ENCODE assay signal across 25 cellular contexts in genomic region chr7:157686285-157686894, GRCh38.
DNase-seq lines count a peak whose midpoint lies in the region; ATAC-seq and TF ChIP-seq lines count a peak whose summit lies in the region.
"Had no signal": no experiment of that assay in that cellular context is flagged by ENCODE, and none has a peak within 500 bp of the region (broad histone marks: within the 10 kb centered on the region; RNA-seq: fewer than 3 reads in every experiment).

No MANE protein-coding gene starts in this region.

- no peak for TF ChIP-seq CTCF in right atrium auricular region (IDR thresholded peaks at IDR 0.05)
- TF ChIP-seq CTCF in WTC11 (IDR thresholded peaks at IDR 0.05), result no peak
- TF ChIP-seq CTCF in type B pancreatic cell (conservative IDR thresholded peaks at IDR 0.05), result no peak
- no peak for TF ChIP-seq CTCF in uterus (IDR thresholded peaks at IDR 0.05)

- CTCF ChIA-PET in WTC11 (lab: Charles Lee), result no interaction called here

- ATAC-seq in WTC11 (no peak), HG03280 (IDR thresholded peaks at IDR 0.05; ENCODE audit: unreplicated experiment) (no peak)
- no peak for ATAC-seq in stimulated activated memory B cell treated with anti-CD40 and anti-IgM and Interleukin-4, amounts not matched to agents 10 μg/mL and 1 μg/mL and 100 μg/mL, for 72 hours
- ATAC-seq: foreskin keratinocyte had no signal

- no peak overlapping the region for H3K4me3 ChIP-seq in right atrium auricular region
- H3K4me3 ChIP-seq in uterus, result no peak overlapping the region
- H3K4me3 ChIP-seq: cardiac muscle cell, dorsolateral prefrontal cortex had no signal

- H3K4me1 ChIP-seq in right atrium auricular region (peaks cover 0 to 48% of the 10 kb centered on the region in 2 donors), uterus (peaks cover 0 to 19% of the 10 kb centered on the region in 2 donors)
- H3K4me1 ChIP-seq: foreskin keratinocyte had no signal

- intact Hi-C loops in cardiac septum (cut with DNase I) (no loop called here), uterus (cut with DNase I; ENCODE audit: low total_unique reads) (no loop called here)

- TF ChIP-seq POLR2A in uterus (IDR thresholded peaks at IDR 0.05), result no peak

- H3K27ac Mint-ChIP-seq in WTC11 (no peak overlapping the region), type B pancreatic cell (peak overlapping the region; percentile 8)
- H3K27ac Mint-ChIP-seq in stimulated activated memory B cell treated with anti-CD40 and anti-IgM and Interleukin-4, amounts not matched to agents 10 μg/mL and 1 μg/mL and 100 μg/mL, for 72 hours, result no peak overlapping the region
- H3K27ac Mint-ChIP-seq: progenitor cell of endocrine pancreas had no signal

- H3K9me3 ChIP-seq in right atrium auricular region (no peaks in the 10 kb centered on the region), uterus (no peaks in the 10 kb centered on the region)

- H3K4me3 Mint-ChIP-seq in WTC11 (0 out of 2 replicates have a peak overlapping the region, but pooled peaks have one; percentile 4), type B pancreatic cell (peak overlapping the region; percentile 68)
- H3K4me3 Mint-ChIP-seq in stimulated activated memory B cell treated with anti-CD40 and anti-IgM and Interleukin-4, amounts not matched to agents 10 μg/mL and 1 μg/mL and 100 μg/mL, for 72 hours, result no peak overlapping the region

- DNase-seq in cardiac septum (ENCODE audit: low spot score) (peak; percentile 20), right atrium auricular region (ENCODE audit: low spot score) (no peak), WTC11 (ENCODE audit: low spot score) (no peak), mesenteric fat pad (ENCODE audit: low spot score) (peak; percentile 74), type B pancreatic cell (ENCODE audit: extremely low spot score, unreplicated experiment) (peak; percentile 44), uterus (no peak)
- DNase-seq: activated gamma-delta T cell; amniotic stem cell; foreskin keratinocyte; GDM1; hippocampal formation; kidney glomerular epithelial cell; mammary epithelial cell; NCI-H1048; NCI-H2029 treated with DMSO at 0.1 percent for 48 hours; NCI-H446; NK-92 treated with Interleukin-12 subunit alpha and Interleukin-12 subunit beta, amount 100 ng/mL, for 24 hours; stimulated activated CD4-positive, alpha-beta T cell treated with anti-CD3 and anti-CD28 coated beads, Interleukin-1b, Interleukin-23, amount 100 ng/mL, for 48 hours; T1000 had no signal

- H3K36me3 Mint-ChIP-seq in WTC11, result peaks cover under 1% of the 10 kb centered on the region; the same call in 1 of the 2 replicates
- H3K36me3 Mint-ChIP-seq in type B pancreatic cell, result no peaks in the 10 kb centered on the region
- H3K36me3 Mint-ChIP-seq in stimulated activated memory B cell treated with anti-CD40 and anti-IgM and Interleukin-4, amounts not matched to agents 10 μg/mL and 1 μg/mL and 100 μg/mL, for 72 hours, result no peaks in the 10 kb centered on the region

- H3K27me3 Mint-ChIP-seq in WTC11 (ENCODE audit: low read depth) (peaks cover 91% of the 10 kb centered on the region), type B pancreatic cell (peaks cover 76% of the 10 kb centered on the region)
- peaks cover 41% of the 10 kb centered on the region for H3K27me3 Mint-ChIP-seq in stimulated activated memory B cell treated with anti-CD40 and anti-IgM and Interleukin-4, amounts not matched to agents 10 μg/mL and 1 μg/mL and 100 μg/mL, for 72 hours

- H3K9me3 Mint-ChIP-seq in WTC11 (no peaks in the 10 kb centered on the region), type B pancreatic cell (no peaks in the 10 kb centered on the region)
- H3K9me3 Mint-ChIP-seq in stimulated activated memory B cell treated with anti-CD40 and anti-IgM and Interleukin-4, amounts not matched to agents 10 μg/mL and 1 μg/mL and 100 μg/mL, for 72 hours, result no peaks in the 10 kb centered on the region

- H3K4me1 Mint-ChIP-seq in WTC11 (peaks cover 23% of the 10 kb centered on the region), type B pancreatic cell (ENCODE audit: unreplicated experiment) (peaks cover 11% of the 10 kb centered on the region)
- H3K4me1 Mint-ChIP-seq in stimulated activated memory B cell treated with anti-CD40 and anti-IgM and Interleukin-4, amounts not matched to agents 10 μg/mL and 1 μg/mL and 100 μg/mL, for 72 hours, result no peaks in the 10 kb centered on the region

- H3K27me3 ChIP-seq in right atrium auricular region (peaks cover 17 to 60% of the 10 kb centered on the region in 2 donors), uterus (peaks cover 4 to 57% of the 10 kb centered on the region in 2 donors)

- H3K36me3 ChIP-seq in right atrium auricular region (no peaks in the 10 kb centered on the region), uterus (no peaks in the 10 kb centered on the region)
- H3K36me3 ChIP-seq: cardiac muscle cell had no signal

- POLR2A ChIA-PET in WTC11 (lab: Charles Lee), result no interaction called here

- H3K27ac ChIP-seq in right atrium auricular region (no peak overlapping the region), uterus (no peak overlapping the region)
- H3K27ac ChIP-seq: cardiac muscle cell, dorsolateral prefrontal cortex, foreskin keratinocyte, KMS-11 had no signal

TF ChIP-seq in WTC11, 78 proteins besides CTCF, POLR2A, EP300 and RAD21 (continues in another document):
- no peak for TF ChIP-seq CREB1 (CRISPR knock-in tag; IDR thresholded peaks at IDR 0.05)
- no peak for TF ChIP-seq ATF2 (CRISPR knock-in tag; IDR thresholded peaks at IDR 0.05; ENCODE audit: borderline replicate concordance, low read depth)
- no peak for TF ChIP-seq AR (CRISPR knock-in tag; IDR thresholded peaks at IDR 0.05)
- TF ChIP-seq SMAD4 (CRISPR knock-in tag; IDR thresholded peaks at IDR 0.05), result no peak
- TF ChIP-seq, protein P1, sequence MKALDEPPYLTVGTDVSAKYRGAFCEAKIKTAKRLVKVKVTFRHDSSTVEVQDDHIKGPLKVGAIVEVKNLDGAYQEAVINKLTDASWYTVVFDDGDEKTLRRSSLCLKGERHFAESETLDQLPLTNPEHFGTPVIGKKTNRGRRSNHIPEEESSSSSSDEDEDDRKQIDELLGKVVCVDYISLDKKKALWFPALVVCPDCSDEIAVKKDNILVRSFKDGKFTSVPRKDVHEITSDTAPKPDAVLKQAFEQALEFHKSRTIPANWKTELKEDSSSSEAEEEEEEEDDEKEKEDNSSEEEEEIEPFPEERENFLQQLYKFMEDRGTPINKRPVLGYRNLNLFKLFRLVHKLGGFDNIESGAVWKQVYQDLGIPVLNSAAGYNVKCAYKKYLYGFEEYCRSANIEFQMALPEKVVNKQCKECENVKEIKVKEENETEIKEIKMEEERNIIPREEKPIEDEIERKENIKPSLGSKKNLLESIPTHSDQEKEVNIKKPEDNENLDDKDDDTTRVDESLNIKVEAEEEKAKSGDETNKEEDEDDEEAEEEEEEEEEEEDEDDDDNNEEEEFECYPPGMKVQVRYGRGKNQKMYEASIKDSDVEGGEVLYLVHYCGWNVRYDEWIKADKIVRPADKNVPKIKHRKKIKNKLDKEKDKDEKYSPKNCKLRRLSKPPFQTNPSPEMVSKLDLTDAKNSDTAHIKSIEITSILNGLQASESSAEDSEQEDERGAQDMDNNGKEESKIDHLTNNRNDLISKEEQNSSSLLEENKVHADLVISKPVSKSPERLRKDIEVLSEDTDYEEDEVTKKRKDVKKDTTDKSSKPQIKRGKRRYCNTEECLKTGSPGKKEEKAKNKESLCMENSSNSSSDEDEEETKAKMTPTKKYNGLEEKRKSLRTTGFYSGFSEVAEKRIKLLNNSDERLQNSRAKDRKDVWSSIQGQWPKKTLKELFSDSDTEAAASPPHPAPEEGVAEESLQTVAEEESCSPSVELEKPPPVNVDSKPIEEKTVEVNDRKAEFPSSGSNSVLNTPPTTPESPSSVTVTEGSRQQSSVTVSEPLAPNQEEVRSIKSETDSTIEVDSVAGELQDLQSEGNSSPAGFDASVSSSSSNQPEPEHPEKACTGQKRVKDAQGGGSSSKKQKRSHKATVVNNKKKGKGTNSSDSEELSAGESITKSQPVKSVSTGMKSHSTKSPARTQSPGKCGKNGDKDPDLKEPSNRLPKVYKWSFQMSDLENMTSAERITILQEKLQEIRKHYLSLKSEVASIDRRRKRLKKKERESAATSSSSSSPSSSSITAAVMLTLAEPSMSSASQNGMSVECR (CRISPR knock-in tag; IDR thresholded peaks at IDR 0.05; ENCODE audit: borderline replicate concordance), result no peak

Comparison
In these comparisons a context has a peak if more than half of its experiments do, and no peak if none do; other contexts are left out.
1. DNase-seq: peak in cardiac septum (single experiment), mesenteric fat pad (single experiment) and type B pancreatic cell (single experiment); none in right atrium auricular region (single experiment), WTC11 (single experiment) and uterus (0 of 2).